Comparison of ENCODE assay signal across 10 cellular contexts in genomic region chr7:105131033-105131656, GRCh38.
DNase-seq lines count a peak whose midpoint lies in the region; ATAC-seq and TF ChIP-seq lines count a peak whose summit lies in the region.
"Had no signal": no experiment of that assay in that cellular context is flagged by ENCODE, and none has a peak within 500 bp of the region (broad histone marks: within the 10 kb centered on the region; RNA-seq: fewer than 3 reads in every experiment).

No MANE protein-coding gene starts in this region.

- H3K27ac Mint-ChIP-seq in natural killer cell treated with Interleukin-12 subunit alpha and Interleukin-12 subunit beta and Interleukin-15 and Interleukin-18, amount 100 ng/mL, for 72 hours = peak overlapping the region; percentile 69 to 76

- DNase-seq in natural killer cell treated with Interleukin-12 subunit alpha and Interleukin-12 subunit beta and Interleukin-15 and Interleukin-18, amount 100 ng/mL, for 72 hours (ENCODE audit: low spot score) = no peak
- DNase-seq in HPDE6-E6E7 (ENCODE audit: extremely low spot score) (no peak), NCI-H1694 (lab: John Stamatoyannopoulos, UW) (no peak)
- DNase-seq: GDM1, NCI-H187, SJCRH30 had no signal

- no peaks in the 10 kb centered on the region for H3K9me3 Mint-ChIP-seq in natural killer cell treated with Interleukin-12 subunit alpha and Interleukin-12 subunit beta and Interleukin-15 and Interleukin-18, amount 100 ng/mL, for 72 hours

- H3K4me1 Mint-ChIP-seq in natural killer cell treated with Interleukin-12 subunit alpha and Interleukin-12 subunit beta and Interleukin-15 and Interleukin-18, amount 100 ng/mL, for 72 hours (ENCODE audit: low read depth in 2 of 2) = peaks cover 23 to 30% of the 10 kb centered on the region in 2 donors

- ATAC-seq in GM18868 (IDR thresholded peaks at IDR 0.05; ENCODE audit: unreplicated experiment) (peak; percentile 93), HG02588 (IDR thresholded peaks at IDR 0.05; ENCODE audit: unreplicated experiment) (peak; percentile 79), SK-N-SH treated with all-trans-retinoic acid at 6 μM for 48 hours (no peak), HG03159 (IDR thresholded peaks at IDR 0.05; ENCODE audit: unreplicated experiment) (no peak)
- ATAC-seq in natural killer cell treated with Interleukin-12 subunit alpha and Interleukin-12 subunit beta and Interleukin-15 and Interleukin-18, amount 100 ng/mL, for 72 hours = peak; percentile 60 to 78

- H3K27me3 Mint-ChIP-seq in natural killer cell treated with Interleukin-12 subunit alpha and Interleukin-12 subunit beta and Interleukin-15 and Interleukin-18, amount 100 ng/mL, for 72 hours = no peaks in the 10 kb centered on the region

- H3K4me3 Mint-ChIP-seq in natural killer cell treated with Interleukin-12 subunit alpha and Interleukin-12 subunit beta and Interleukin-15 and Interleukin-18, amount 100 ng/mL, for 72 hours = peak overlapping the region; percentile 38

- peaks cover 8% of the 10 kb centered on the region for H3K36me3 Mint-ChIP-seq in natural killer cell treated with Interleukin-12 subunit alpha and Interleukin-12 subunit beta and Interleukin-15 and Interleukin-18, amount 100 ng/mL, for 72 hours

TF ChIP-seq in SK-N-SH treated with all-trans-retinoic acid at 6 μM for 48 hours, 23 proteins besides CTCF, POLR2A, EP300 and RAD21:
- TF ChIP-seq ZNF8 (CRISPR knock-in tag; IDR thresholded peaks at IDR 0.05) (no peak), ISL1 (CRISPR knock-in tag; IDR thresholded peaks at IDR 0.05) (0 out of 2 replicates have a peak, but pooled peaks have one; percentile 7)

Comparison
In these comparisons a context has a peak if more than half of its experiments do, and no peak if none do; other contexts are left out.
1. ATAC-seq: peak in GM18868 (single experiment), HG02588 (single experiment) and natural killer cell treated with Interleukin-12 subunit alpha and Interleukin-12 subunit beta and Interleukin-15 and Interleukin-18, amount 100 ng/mL, for 72 hours (2 of 2); none in SK-N-SH treated with all-trans-retinoic acid at 6 μM for 48 hours (single experiment) and HG03159 (single experiment).